1 cellular context compared by ENCODE assay signal in the genomic region with DNA sequence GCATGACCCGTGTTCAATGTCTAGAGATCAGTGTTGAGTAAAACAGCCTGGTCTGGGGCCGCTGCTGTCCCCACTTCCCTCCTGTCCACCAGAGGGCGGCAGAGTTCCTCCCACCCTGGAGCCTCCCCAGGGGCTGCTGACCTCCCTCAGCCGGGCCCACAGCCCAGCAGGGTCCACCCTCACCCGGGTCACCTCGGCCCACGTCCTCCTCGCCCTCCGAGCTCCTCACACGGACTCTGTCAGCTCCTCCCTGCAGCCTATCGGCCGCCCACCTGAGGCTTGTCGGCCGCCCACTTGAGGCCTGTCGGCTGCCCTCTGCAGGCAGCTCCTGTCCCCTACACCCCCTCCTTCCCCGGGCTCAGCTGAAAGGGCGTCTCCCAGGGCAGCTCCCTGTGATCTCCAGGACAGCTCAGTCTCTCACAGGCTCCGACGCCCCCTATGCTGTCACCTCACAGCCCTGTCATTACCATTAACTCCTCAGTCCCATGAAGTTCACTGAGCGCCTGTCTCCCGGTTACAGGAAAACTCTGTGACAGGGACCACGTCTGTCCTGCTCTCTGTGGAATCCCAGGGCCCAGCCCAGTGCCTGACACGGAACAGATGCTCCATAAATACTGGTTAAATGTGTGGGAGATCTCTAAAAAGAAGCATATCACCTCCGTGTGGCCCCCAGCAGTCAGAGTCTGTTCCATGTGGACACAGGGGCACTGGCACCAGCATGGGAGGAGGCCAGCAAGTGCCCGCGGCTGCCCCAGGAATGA.
TF ChIP-seq lines count a peak whose summit lies in the region.

No MANE protein-coding gene starts in this region.

TF ChIP-seq in IMR-90, 13 proteins besides CTCF, POLR2A, EP300 and RAD21:
- TF ChIP-seq USF2 (IDR thresholded peaks at IDR 0.05; ENCODE audit: low read depth, low read length) (no peak), NFE2L2 (IDR thresholded peaks at IDR 0.05; ENCODE audit: low read depth, low read length) (no peak), CEBPB (IDR thresholded peaks at IDR 0.05; ENCODE audit: low read depth, low read length) (no peak), BHLHE40 (IDR thresholded peaks at IDR 0.05; ENCODE audit: low read depth, low read length) (no peak)
- TF ChIP-seq, protein P1, sequence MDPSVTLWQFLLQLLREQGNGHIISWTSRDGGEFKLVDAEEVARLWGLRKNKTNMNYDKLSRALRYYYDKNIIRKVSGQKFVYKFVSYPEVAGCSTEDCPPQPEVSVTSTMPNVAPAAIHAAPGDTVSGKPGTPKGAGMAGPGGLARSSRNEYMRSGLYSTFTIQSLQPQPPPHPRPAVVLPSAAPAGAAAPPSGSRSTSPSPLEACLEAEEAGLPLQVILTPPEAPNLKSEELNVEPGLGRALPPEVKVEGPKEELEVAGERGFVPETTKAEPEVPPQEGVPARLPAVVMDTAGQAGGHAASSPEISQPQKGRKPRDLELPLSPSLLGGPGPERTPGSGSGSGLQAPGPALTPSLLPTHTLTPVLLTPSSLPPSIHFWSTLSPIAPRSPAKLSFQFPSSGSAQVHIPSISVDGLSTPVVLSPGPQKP (IDR thresholded peaks at IDR 0.05; ENCODE audit: borderline replicate concordance, low read depth, low read length): no peak
TF ChIP-seq in IMR-90: peak in this region for 0.
